In the genomic region with DNA sequence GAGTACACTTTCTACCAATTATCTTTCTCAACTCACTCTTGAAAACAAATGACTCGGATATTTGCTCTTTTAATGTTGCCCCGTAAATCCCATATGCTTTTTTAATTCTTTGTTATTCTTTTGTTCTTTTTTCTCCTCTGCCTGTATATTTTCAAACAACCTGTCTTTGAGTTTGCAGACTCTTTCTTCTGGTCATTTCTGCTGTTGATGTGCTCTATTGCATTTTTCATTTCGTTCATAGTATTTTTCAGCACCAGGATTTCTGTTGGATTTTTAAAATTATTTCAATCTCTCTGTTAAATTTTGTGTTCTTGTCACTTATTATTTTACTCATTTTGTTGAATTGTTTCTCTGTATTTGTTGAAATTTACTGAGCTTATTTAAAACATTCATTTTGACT, we compare ENCODE assay signal across 22 cellular contexts.
"Had no signal": no experiment of that assay in that cellular context is flagged by ENCODE, and none has a peak within 500 bp of the region (broad histone marks: within the 10 kb centered on the region; RNA-seq: fewer than 3 reads in every experiment).

No MANE protein-coding gene starts in this region.

- ATAC-seq: Panc1, PC-3, T-cell had no signal

- H3K27me3 Mint-ChIP-seq: T-cell had no signal

- H3K9ac ChIP-seq: SK-N-SH had no signal

- H3K27ac Mint-ChIP-seq: T-cell had no signal

- H3K4me3 ChIP-seq: MG63 had no signal

- H3K27me3 ChIP-seq: MG63 had no signal

- H3K4me2 ChIP-seq: SK-N-SH had no signal

- H3K4me3 Mint-ChIP-seq: T-cell had no signal

- H3K9me2 ChIP-seq: SK-N-SH had no signal

- H3K36me3 ChIP-seq: MG63 had no signal

- DNase-seq: Karpas-422, KG1, MG63, NCI-H1092, NCI-H1105 treated with DMSO at 0.1 percent for 48 hours, NCI-H1417 treated with DMSO at 0.1 percent for 48 hours, NCI-H146, NCI-H1694 treated with DMSO at 0.1 percent for 48 hours, NCI-H1930, NCI-H2081, NCI-H2107, NCI-H2227 treated with DMSO at 0.1 percent for 48 hours, NCI-H524, NCI-H69, NCI-H774, PC-3, SHP77, SK-N-SH, SW 1271, T-cell had no signal

- H3K27ac ChIP-seq: RWPE1 had no signal
